30 cellular contexts compared by ENCODE assay signal in genomic region chr13:90246946-90247345, GRCh38.
"Had no signal": no experiment of that assay in that cellular context is flagged by ENCODE, and none has a peak within 500 bp of the region (broad histone marks: within the 10 kb centered on the region; RNA-seq: fewer than 3 reads in every experiment).

No MANE protein-coding gene starts in this region.

- H3K27me3 Mint-ChIP-seq: naive B cell; progenitor cell of endocrine pancreas; stimulated activated memory B cell treated with anti-CD40 and anti-IgM and Interleukin-4, amounts not matched to agents 10 μg/mL and 1 μg/mL and 100 μg/mL, for 72 hours; stimulated activated naive CD8-positive, alpha-beta T cell treated with anti-CD3 and anti-CD28 coated beads, Interleukin-15, amount 100 ng/mL, for 72 hours; type B pancreatic cell had no signal

- H3K36me3 Mint-ChIP-seq: naive B cell; neural progenitor cell; stimulated activated memory B cell treated with anti-CD40 and anti-IgM and Interleukin-4, amounts not matched to agents 10 μg/mL and 1 μg/mL and 100 μg/mL, for 72 hours; type B pancreatic cell had no signal

- H3K79me2 ChIP-seq: parathyroid adenoma had no signal

- H3K27me3 ChIP-seq: neural progenitor cell, ovary, right lobe of liver, sigmoid colon, suprapubic skin, testis, tibial artery, transverse colon, upper lobe of right lung, uterus had no signal

- H3K4me2 ChIP-seq: neural progenitor cell had no signal

- H3K9me3 ChIP-seq: ovary, psoas muscle, right lobe of liver, sigmoid colon, testis, transverse colon, upper lobe of right lung, uterus had no signal

- H3K9me3 Mint-ChIP-seq: type B pancreatic cell had no signal

- H3K9ac ChIP-seq: neural progenitor cell, parathyroid adenoma had no signal

- H3K4me1 Mint-ChIP-seq: naive B cell; natural killer cell; stimulated activated memory B cell treated with anti-CD40 and anti-IgM and Interleukin-4, amounts not matched to agents 10 μg/mL and 1 μg/mL and 100 μg/mL, for 72 hours; stimulated activated naive CD8-positive, alpha-beta T cell treated with anti-CD3 and anti-CD28 coated beads, Interleukin-15, amount 100 ng/mL, for 72 hours had no signal

- H2AFZ ChIP-seq: neural progenitor cell, parathyroid adenoma had no signal

- H3K27ac Mint-ChIP-seq: naive B cell; natural killer cell; nephron; neural progenitor cell; progenitor cell of endocrine pancreas; stimulated activated memory B cell treated with anti-CD40 and anti-IgM and Interleukin-4, amounts not matched to agents 10 μg/mL and 1 μg/mL and 100 μg/mL, for 72 hours; stimulated activated naive CD8-positive, alpha-beta T cell treated with anti-CD3 and anti-CD28 coated beads, Interleukin-15, amount 100 ng/mL, for 72 hours; type B pancreatic cell had no signal

- H3K36me3 ChIP-seq: neural progenitor cell, ovary, right lobe of liver, sigmoid colon, suprapubic skin, tibial artery, transverse colon, upper lobe of right lung, uterus had no signal

- H3K27ac ChIP-seq: neural progenitor cell, ovary, parathyroid adenoma, psoas muscle, right lobe of liver, sigmoid colon, suprapubic skin, testis, tibial artery, transverse colon, upper lobe of right lung, uterus had no signal

- H3K4me3 Mint-ChIP-seq: naive B cell; natural killer cell; nephron; neural progenitor cell; stimulated activated memory B cell treated with anti-CD40 and anti-IgM and Interleukin-4, amounts not matched to agents 10 μg/mL and 1 μg/mL and 100 μg/mL, for 72 hours; stimulated activated naive CD8-positive, alpha-beta T cell treated with anti-CD3 and anti-CD28 coated beads, Interleukin-15, amount 100 ng/mL, for 72 hours; type B pancreatic cell had no signal

- DNase-seq: naive B cell; natural killer cell; occipital lobe; ovary; posterior cingulate gyrus; psoas muscle; right cardiac atrium; right lobe of liver; sigmoid colon; small intestine; stimulated activated CD4-positive, alpha-beta T cell treated with anti-CD3 and anti-CD28 coated beads, Interleukin-15, amount 100 ng/mL, for 24 hours; stimulated activated CD4-positive, alpha-beta T cell treated with anti-CD3 and anti-CD28 coated beads, Interleukin-4, amount 100 ng/mL, for 1 hour; stimulated activated CD4-positive, alpha-beta T cell treated with anti-CD3 and anti-CD28 coated beads, Interleukin-4, amount 100 ng/mL, for 4 hours; stimulated activated CD8-positive, alpha-beta memory T cell treated with anti-CD3 and anti-CD28 coated beads, Interleukin-4, amount 100 ng/mL, for 48 hours; stimulated activated naive CD4-positive, alpha-beta T cell; stimulated activated naive CD8-positive, alpha-beta T cell treated with anti-CD3 and anti-CD28 coated beads, Interleukin-15, amount 100 ng/mL, for 72 hours; stimulated activated naive CD8-positive, alpha-beta T cell treated with anti-CD3 and anti-CD28 coated beads, Interleukin-15, Interleukin-2, amounts not matched to agents 100 U/mL and 50 U/mL, for 24 hours; substantia nigra; testis; tibial artery; transverse colon; upper lobe of right lung; uterus had no signal

- ATAC-seq: natural killer cell; psoas muscle; right cardiac atrium; right lobe of liver; stimulated activated memory B cell treated with anti-CD40 and anti-IgM and Interleukin-4, amounts not matched to agents 10 μg/mL and 1 μg/mL and 100 μg/mL, for 72 hours; stimulated activated naive CD8-positive, alpha-beta T cell treated with anti-CD3 and anti-CD28 coated beads, Interleukin-15, amount 100 ng/mL, for 72 hours; stimulated activated naive CD8-positive, alpha-beta T cell treated with anti-CD3 and anti-CD28 coated beads, Interleukin-15, Interleukin-2, amounts not matched to agents 100 U/mL and 50 U/mL, for 24 hours; upper lobe of right lung had no signal

- H3K4me3 ChIP-seq: neural progenitor cell, ovary, psoas muscle, right lobe of liver, sigmoid colon, suprapubic skin, testis, tibial artery, transverse colon, upper lobe of right lung, uterus had no signal

- H3K4me1 ChIP-seq: neural progenitor cell, parathyroid adenoma, psoas muscle, right lobe of liver, sigmoid colon, suprapubic skin, testis, tibial artery, transverse colon, upper lobe of right lung, uterus had no signal

- FAIRE-seq: small intestine had no signal
